Comparison of ENCODE assay signal across 2 cellular contexts in genomic region chr3:175985781-175986180, GRCh38.
A peak's percentile ranks its signal among the peaks of the same experiment; 100 is the strongest.
TF ChIP-seq lines count a peak whose summit lies in the region.

No MANE protein-coding gene starts in this region.

TF ChIP-seq in GM23338, 12 proteins besides CTCF, POLR2A, EP300 and RAD21:
- TF ChIP-seq REST (IDR thresholded peaks at IDR 0.05; ENCODE audit: unreplicated experiment) (no peak), CREB1 (CRISPR knock-in tag; IDR thresholded peaks at IDR 0.05; ENCODE audit: low read depth) (no peak), EZH2 (IDR thresholded peaks at IDR 0.05; ENCODE audit: low read depth, unreplicated experiment) (no peak), NANOG (IDR thresholded peaks at IDR 0.05; ENCODE audit: borderline replicate concordance) (no peak), ZNF331 (CRISPR knock-in tag; IDR thresholded peaks at IDR 0.05; ENCODE audit: low read depth) (no peak), POLR2AphosphoS5 (IDR thresholded peaks at IDR 0.05; ENCODE audit: low read depth) (no peak), STAT1 (IDR thresholded peaks at IDR 0.05; ENCODE audit: unreplicated experiment) (no peak), ZNF114 (CRISPR knock-in tag; IDR thresholded peaks at IDR 0.05) (no peak), ZNF462 (CRISPR knock-in tag; IDR thresholded peaks at IDR 0.05) (no peak), JUNB (IDR thresholded peaks at IDR 0.05; ENCODE audit: unreplicated experiment) (no peak), EZH2phosphoT487 (IDR thresholded peaks at IDR 0.05; ENCODE audit: unreplicated experiment) (no peak), ETS1 (IDR thresholded peaks at IDR 0.05) (no peak)

TF ChIP-seq in H1, 55 proteins besides CTCF, POLR2A, EP300 and RAD21:
- no peak for TF ChIP-seq EGR1 (IDR thresholded peaks at IDR 0.05; ENCODE audit: borderline replicate concordance, low read depth, low read length)
- TF ChIP-seq GABPA (IDR thresholded peaks at IDR 0.05; ENCODE audit: borderline replicate concordance, insufficient read depth, low read length), result no peak
- no peak for TF ChIP-seq SIX5 (IDR thresholded peaks at IDR 0.05; ENCODE audit: low read depth, low read length)
- TF ChIP-seq CHD7 (IDR thresholded peaks at IDR 0.05; ENCODE audit: insufficient replicate concordance, low read length), result peak; percentile 73
- no peak for TF ChIP-seq CBX5 (IDR thresholded peaks at IDR 0.05; ENCODE audit: low read depth, low read length)
- no peak for TF ChIP-seq EZH2 (IDR thresholded peaks at IDR 0.05; ENCODE audit: low read depth, low read length, severe bottlenecking)
- no peak for TF ChIP-seq TBP (IDR thresholded peaks at IDR 0.05; ENCODE audit: low read depth, low read length)
- no peak for TF ChIP-seq SRF (IDR thresholded peaks at IDR 0.05; ENCODE audit: low read depth, low read length)
- TF ChIP-seq KDM1A (IDR thresholded peaks at IDR 0.05; ENCODE audit: borderline replicate concordance, low read length), result no peak
